ENCODE assay signal across 8 cellular contexts in genomic region chr17:6936370-6937028, GRCh38. TPM values are rescaled to one million over a fixed set of nuclear protein-coding genes. Genes with fewer than 3 reads are reported as not detected.
DNase-seq lines count a peak whose midpoint lies in the region; TF ChIP-seq lines count a peak whose summit lies in the region.

No MANE protein-coding gene starts in this region.

- no peaks in the 10 kb centered on the region for H3K27me3 Mint-ChIP-seq in activated CD4-positive, alpha-beta T cell treated with anti-CD3 and anti-CD28 coated beads, Interleukin-2, amount 10 ng/mL, durations not matched to agents 24 days and 14 days
- no peaks in the 10 kb centered on the region for H3K27me3 Mint-ChIP-seq in activated naive CD8-positive, alpha-beta T cell
- no peaks in the 10 kb centered on the region for H3K27me3 Mint-ChIP-seq in mesothelial cell of epicardium (ENCODE audit: low read depth)

- peak overlapping the region; percentile 53 for H3K27ac Mint-ChIP-seq in activated CD4-positive, alpha-beta T cell treated with anti-CD3 and anti-CD28 coated beads, Interleukin-2, amount 10 ng/mL, durations not matched to agents 24 days and 14 days
- H3K27ac Mint-ChIP-seq in activated naive CD8-positive, alpha-beta T cell: peak overlapping the region; percentile 50
- H3K27ac Mint-ChIP-seq in mesothelial cell of epicardium: no peak overlapping the region

- peaks cover 1% of the 10 kb centered on the region for H3K36me3 Mint-ChIP-seq in activated CD4-positive, alpha-beta T cell treated with anti-CD3 and anti-CD28 coated beads, Interleukin-2, amount 10 ng/mL, durations not matched to agents 24 days and 14 days (ENCODE audit: low read depth)
- no peaks in the 10 kb centered on the region for H3K36me3 Mint-ChIP-seq in activated naive CD8-positive, alpha-beta T cell
- no peaks in the 10 kb centered on the region for H3K36me3 Mint-ChIP-seq in mesothelial cell of epicardium

- DNase-seq in activated CD4-positive, alpha-beta T cell treated with anti-CD3 and anti-CD28 coated beads, Interleukin-2, amount 10 ng/mL, durations not matched to agents 24 days and 14 days: peak; percentile 74
- no peak for DNase-seq in activated CD4-positive, alpha-beta T cell treated with anti-CD3 and anti-CD28 coated beads for 48 hours
- peak in 29 of 51 donors; percentile 2 to 67 (median 27) for DNase-seq in hypothalamus (lab: John Stamatoyannopoulos, UW)
- peak; percentile 70 for DNase-seq in superior temporal gyrus (ENCODE audit: extremely low spot score)
- DNase-seq in SW 1271 (lab: John Stamatoyannopoulos, UW): no peak
- no peak for DNase-seq in NCI-H146 treated with DMSO at 0.1 percent for 48 hours (lab: John Stamatoyannopoulos, UW; ENCODE audit: unreplicated experiment)
- DNase-seq in mesothelial cell of epicardium (ENCODE audit: low spot score in 2 of 2, unreplicated experiment in 2 of 2): no peak

- intact Hi-C loops in activated CD4-positive, alpha-beta T cell treated with anti-CD3 and anti-CD28 coated beads, Interleukin-2, amount 10 ng/mL, durations not matched to agents 24 days and 14 days (cut with micrococcal nuclease): no loop called here

- H3K9me3 Mint-ChIP-seq in activated CD4-positive, alpha-beta T cell treated with anti-CD3 and anti-CD28 coated beads, Interleukin-2, amount 10 ng/mL, durations not matched to agents 24 days and 14 days: peaks cover 4% of the 10 kb centered on the region
- no peaks in the 10 kb centered on the region for H3K9me3 Mint-ChIP-seq in activated naive CD8-positive, alpha-beta T cell (ENCODE audit: low read depth)
- peaks cover 18% of the 10 kb centered on the region for H3K9me3 Mint-ChIP-seq in mesothelial cell of epicardium

- H3K4me3 Mint-ChIP-seq in activated CD4-positive, alpha-beta T cell treated with anti-CD3 and anti-CD28 coated beads, Interleukin-2, amount 10 ng/mL, durations not matched to agents 24 days and 14 days: peak overlapping the region; percentile 56
- peak overlapping the region; percentile 71 for H3K4me3 Mint-ChIP-seq in activated naive CD8-positive, alpha-beta T cell
- no peak overlapping the region for H3K4me3 Mint-ChIP-seq in mesothelial cell of epicardium

- TF ChIP-seq CTCF in mesothelial cell of epicardium (IDR thresholded peaks at IDR 0.05; ENCODE audit: unreplicated experiment): no peak

- H3K4me1 Mint-ChIP-seq in activated CD4-positive, alpha-beta T cell treated with anti-CD3 and anti-CD28 coated beads, Interleukin-2, amount 10 ng/mL, durations not matched to agents 24 days and 14 days: peaks cover 14% of the 10 kb centered on the region
- peaks cover 11% of the 10 kb centered on the region for H3K4me1 Mint-ChIP-seq in activated naive CD8-positive, alpha-beta T cell (ENCODE audit: low read depth)
- H3K4me1 Mint-ChIP-seq in mesothelial cell of epicardium: no peaks in the 10 kb centered on the region

RNA-seq across cellular contexts. Expression of gene ALOX12, which starts 59.4 kb away (rescaled TPM):
- total RNA-seq in activated CD4-positive, alpha-beta T cell treated with anti-CD3 and anti-CD28 coated beads, Interleukin-2, amount 10 ng/mL, durations not matched to agents 24 days and 14 days: not detected in 2 replicates
- 0.22 to 0.40 TPM in 2 of 3 replicates, not detected in the other for total RNA-seq in mesothelial cell of epicardium

Comparison
In these comparisons a context has a peak if more than half of its experiments do, and no peak if none do; other contexts are left out.
1. DNase-seq: peak in activated CD4-positive, alpha-beta T cell treated with anti-CD3 and anti-CD28 coated beads, Interleukin-2, amount 10 ng/mL, durations not matched to agents 24 days and 14 days (single experiment), hypothalamus (29 of 51) and superior temporal gyrus (single experiment); none in activated CD4-positive, alpha-beta T cell treated with anti-CD3 and anti-CD28 coated beads for 48 hours (single experiment), SW 1271 (0 of 2), NCI-H146 treated with DMSO at 0.1 percent for 48 hours (single experiment) and mesothelial cell of epicardium (0 of 2).